8 cellular contexts compared by ENCODE assay signal in genomic region chr10:103605359-103606156, GRCh38.
DNase-seq lines count a peak whose midpoint lies in the region; ATAC-seq and TF ChIP-seq lines count a peak whose summit lies in the region.

No MANE protein-coding gene starts in this region.

- H3K27me3 ChIP-seq in heart right ventricle (no peaks in the 10 kb centered on the region), gastrocnemius medialis (no peaks in the 10 kb centered on the region)

- no peak overlapping the region for H3K27ac ChIP-seq in heart right ventricle
- H3K27ac ChIP-seq in gastrocnemius medialis, result no peak overlapping the region

- H3K9me3 Mint-ChIP-seq in activated naive CD8-positive, alpha-beta T cell treated with anti-CD3 and anti-CD28 coated beads, Interleukin-2, amount 50 U/mL, for 24 hours, result no peaks in the 10 kb centered on the region

- no peak overlapping the region for H3K27ac Mint-ChIP-seq in activated naive CD8-positive, alpha-beta T cell treated with anti-CD3 and anti-CD28 coated beads, Interleukin-2, amount 50 U/mL, for 24 hours

- no peaks in the 10 kb centered on the region for H3K4me1 Mint-ChIP-seq in activated naive CD8-positive, alpha-beta T cell treated with anti-CD3 and anti-CD28 coated beads, Interleukin-2, amount 50 U/mL, for 24 hours

- H3K9me3 ChIP-seq in heart right ventricle (no peaks in the 10 kb centered on the region), gastrocnemius medialis (no peaks in the 10 kb centered on the region)

- intact Hi-C loops in heart right ventricle (cut with DNase I), result loop anchor here in 5 of 10 donors (1.0 to 10.0 kb wide), 5 partner anchors 81 to 259 kb away; partner anchors contain the start of gene SH3PXD2A (in 1 of the 5)
- intact Hi-C loops in gastrocnemius medialis (cut with DNase I; ENCODE audit: low total_unique reads), result loop anchor here (1.0 kb wide), 1 partner anchor 81 kb away; no protein-coding TSS in a partner anchor

- no peak overlapping the region for H3K4me3 Mint-ChIP-seq in activated naive CD8-positive, alpha-beta T cell treated with anti-CD3 and anti-CD28 coated beads, Interleukin-2, amount 50 U/mL, for 24 hours

- in situ Hi-C loops in gastrocnemius medialis (cut with MboI; ENCODE audit: low sequenced_read_pairs in 4 of 4), result no loop called here

- no peaks in the 10 kb centered on the region for H3K36me3 Mint-ChIP-seq in activated naive CD8-positive, alpha-beta T cell treated with anti-CD3 and anti-CD28 coated beads, Interleukin-2, amount 50 U/mL, for 24 hours (ENCODE audit: low read depth)

- DNase-seq in NCI-H510A treated with DMSO at 0.1 percent for 48 hours (lab: John Stamatoyannopoulos, UW) (peak; percentile 14), NCI-H510A (lab: John Stamatoyannopoulos, UW) (no peak), OCI-M1 (lab: John Stamatoyannopoulos, UW) (peak; percentile 69), heart right ventricle (peak in 1 of 2 donors; percentile 66), gastrocnemius medialis (peak; percentile 50 to 72)
- peak; percentile 57 for DNase-seq in activated naive CD8-positive, alpha-beta T cell treated with anti-CD3 and anti-CD28 coated beads, Interleukin-2, amount 50 U/mL, for 24 hours

- 61 to 65% methylated on average over 13 of the region's 13 CpGs for WGBS in heart right ventricle, 2 donors

- H3K4me1 ChIP-seq in heart right ventricle, result peaks cover 0 to 16% (median 0%) of the 10 kb centered on the region in 9 donors
- peaks cover 4 to 7% of the 10 kb centered on the region in 2 donors for H3K4me1 ChIP-seq in gastrocnemius medialis

- no peak for ATAC-seq in activated naive CD8-positive, alpha-beta T cell treated with anti-CD3 and anti-CD28 coated beads, Interleukin-2, amount 50 U/mL, for 24 hours
- ATAC-seq in heart right ventricle (peak; percentile 27 to 63 (median 50)), gastrocnemius medialis (peak; percentile 56 to 92), GM18870 (IDR thresholded peaks at IDR 0.05; ENCODE audit: unreplicated experiment) (no peak), GM19328 (IDR thresholded peaks at IDR 0.05; ENCODE audit: unreplicated experiment) (no peak)

- no peak overlapping the region for H3K4me3 ChIP-seq in heart right ventricle
- no peak overlapping the region for H3K4me3 ChIP-seq in gastrocnemius medialis

- TF ChIP-seq CTCF in heart right ventricle (IDR thresholded peaks at IDR 0.05) (peak; percentile 75 to 84 (median 81)), gastrocnemius medialis (IDR thresholded peaks at IDR 0.05 in 4 of 5, conservative IDR thresholded peaks at IDR 0.05 in 1 of 5) (peak; percentile 79 to 92 (median 90))

- peaks cover 0 to 71% (median 19%) of the 10 kb centered on the region in 9 donors for H3K36me3 ChIP-seq in heart right ventricle
- H3K36me3 ChIP-seq in gastrocnemius medialis, result peaks cover 0 to 7% of the 10 kb centered on the region in 2 donors

- H3K27me3 Mint-ChIP-seq in activated naive CD8-positive, alpha-beta T cell treated with anti-CD3 and anti-CD28 coated beads, Interleukin-2, amount 50 U/mL, for 24 hours, result no peaks in the 10 kb centered on the region

- TF ChIP-seq POLR2A in gastrocnemius medialis (IDR thresholded peaks at IDR 0.05), result no peak

Comparison
In these comparisons a context has a peak if more than half of its experiments do, and no peak if none do; other contexts are left out.
1. ATAC-seq: peak in heart right ventricle (8 of 8) and gastrocnemius medialis (2 of 2); none in activated naive CD8-positive, alpha-beta T cell treated with anti-CD3 and anti-CD28 coated beads, Interleukin-2, amount 50 U/mL, for 24 hours (single experiment), GM18870 (single experiment) and GM19328 (single experiment).